Comparison of ENCODE assay signal across 11 cellular contexts in the genomic region with DNA sequence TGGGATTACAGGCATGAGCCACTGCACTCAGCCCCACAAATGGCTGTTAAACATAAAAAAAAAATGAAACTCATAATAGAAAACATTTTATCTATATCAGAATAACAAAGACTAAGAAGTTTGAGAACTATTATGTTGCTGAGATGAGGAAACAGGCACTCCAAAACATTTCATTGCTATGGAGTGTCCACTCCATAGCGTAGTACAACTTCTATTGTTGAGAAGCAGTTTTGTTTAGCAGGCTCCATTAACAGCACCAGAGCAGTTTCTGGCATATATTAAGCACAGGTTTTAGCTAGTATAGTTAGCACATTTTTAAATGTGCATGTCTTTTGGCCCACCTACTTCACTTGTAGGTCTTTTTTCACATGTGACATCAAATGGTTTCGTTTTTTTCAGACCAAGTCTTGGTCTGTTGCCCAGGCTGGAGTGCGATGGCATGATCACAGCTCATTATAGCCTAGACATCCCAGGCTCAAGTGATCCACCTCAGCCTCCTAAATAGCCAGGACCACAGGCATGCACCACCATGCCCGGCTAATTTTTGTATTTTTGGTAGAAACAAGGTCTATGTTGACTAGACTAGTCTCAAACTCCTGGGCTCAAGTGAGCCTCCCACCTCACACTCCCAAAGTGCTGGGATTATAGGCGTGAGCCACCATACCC. TPM values are rescaled to one million over a fixed set of nuclear protein-coding genes. Genes with fewer than 3 reads are reported as not detected.
DNase-seq lines count a peak whose midpoint lies in the region; ATAC-seq and TF ChIP-seq lines count a peak whose summit lies in the region.
"Had no signal": no experiment of that assay in that cellular context is flagged by ENCODE, and none has a peak within 500 bp of the region (broad histone marks: within the 10 kb centered on the region; RNA-seq: fewer than 3 reads in every experiment).

No MANE protein-coding gene starts in this region.

- H3K4me1 ChIP-seq in HCT116 (ENCODE audit: control insufficient read depth in 1 of 2, insufficient read depth in 2 of 2, low read length in 2 of 2), result peaks cover 4 to 9% of the 10 kb centered on the region in 2 experiments; a peak in 3 of 4 replicates
- H3K4me1 ChIP-seq in upper lobe of right lung, result peaks cover 18% of the 10 kb centered on the region
- no peaks in the 10 kb centered on the region for H3K4me1 ChIP-seq in aorta (ENCODE audit: control insufficient read depth in 1 of 2, insufficient read depth in 2 of 2, low read length in 2 of 2)

- H3K27ac Mint-ChIP-seq in activated CD4-positive, alpha-beta T cell treated with anti-CD3 and anti-CD28 coated beads, Interleukin-2, amount 10 ng/mL, durations not matched to agents 7 days and 5 days, result peak overlapping the region; percentile 60
- no peak overlapping the region for H3K27ac Mint-ChIP-seq in activated CD4-positive, alpha-beta T cell treated with anti-CD3 and anti-CD28 coated beads for 36 hours

- 64 to 70% methylated on average over 5 of the region's 5 CpGs for WGBS in aorta, 2 donors

- H3K4me3 ChIP-seq in HCT116 (replicated peaks in 1 of 2; ENCODE audit: low read depth in 1 of 2, low read length in 2 of 2) (no peak overlapping the region), upper lobe of right lung (no peak overlapping the region), aorta (ENCODE audit: low read length in 2 of 2) (no peak overlapping the region)

- no TSS peak for BruUV-seq in HCT116 (replicated peaks; lab: Mats Ljungman, UMichigan)

- ATAC-seq in activated CD4-positive, alpha-beta T cell treated with anti-CD3 and anti-CD28 coated beads for 36 hours, result no peak
- ATAC-seq in HCT116 (no peak), upper lobe of right lung (peak; percentile 41), aorta (ENCODE audit: low FRiP score) (no peak)

- no peaks in the 10 kb centered on the region for H3K9me3 Mint-ChIP-seq in activated CD4-positive, alpha-beta T cell treated with anti-CD3 and anti-CD28 coated beads, Interleukin-2, amount 10 ng/mL, durations not matched to agents 7 days and 5 days
- H3K9me3 Mint-ChIP-seq in activated CD4-positive, alpha-beta T cell treated with anti-CD3 and anti-CD28 coated beads for 36 hours (ENCODE audit: low read depth), result no peaks in the 10 kb centered on the region
- H3K9me3 Mint-ChIP-seq: CD4-positive, CD25-positive, alpha-beta regulatory T cell had no signal

- no peaks in the 10 kb centered on the region for H4K20me1 ChIP-seq in HCT116 (ENCODE audit: insufficient read depth)

- TF ChIP-seq CTCF in HCT116 (IDR thresholded peaks at IDR 0.05 in 2 of 3, conservative IDR thresholded peaks at IDR 0.05 in 1 of 3; ENCODE audit: borderline replicate concordance in 1 of 3, insufficient read depth in 1 of 3, low read depth in 2 of 3, low read length in 2 of 3) (no peak), upper lobe of right lung (IDR thresholded peaks at IDR 0.05) (no peak)

- POLR2A ChIA-PET in activated CD4-positive, alpha-beta T cell treated with anti-CD3 and anti-CD28 coated beads, Interleukin-2, amount 10 ng/mL, durations not matched to agents 7 days and 5 days (lab: Charles Lee), result no interaction called here
- POLR2A ChIA-PET in activated CD4-positive, alpha-beta T cell treated with anti-CD3 and anti-CD28 coated beads for 36 hours (lab: Charles Lee), result no interaction called here
- POLR2A ChIA-PET in HCT116 (lab: Charles Lee), result no interaction called here

- H3K4me3 Mint-ChIP-seq in activated CD4-positive, alpha-beta T cell treated with anti-CD3 and anti-CD28 coated beads, Interleukin-2, amount 10 ng/mL, durations not matched to agents 7 days and 5 days, result no peak overlapping the region
- H3K4me3 Mint-ChIP-seq in activated CD4-positive, alpha-beta T cell treated with anti-CD3 and anti-CD28 coated beads for 36 hours, result no peak overlapping the region
- H3K4me3 Mint-ChIP-seq: CD4-positive, CD25-positive, alpha-beta regulatory T cell had no signal

- no peak for TF ChIP-seq RAD21 in HCT116 (IDR thresholded peaks at IDR 0.05; ENCODE audit: low read depth)

- no peaks in the 10 kb centered on the region for H3K27me3 ChIP-seq in HCT116 (ENCODE audit: insufficient read depth, low read length)
- no peaks in the 10 kb centered on the region for H3K27me3 ChIP-seq in upper lobe of right lung
- no peaks in the 10 kb centered on the region for H3K27me3 ChIP-seq in aorta (ENCODE audit: control insufficient read depth in 1 of 2, insufficient read depth in 2 of 2, low read length in 1 of 2)

- H3K27me3 Mint-ChIP-seq in activated CD4-positive, alpha-beta T cell treated with anti-CD3 and anti-CD28 coated beads, Interleukin-2, amount 10 ng/mL, durations not matched to agents 7 days and 5 days, result no peaks in the 10 kb centered on the region
- no peaks in the 10 kb centered on the region for H3K27me3 Mint-ChIP-seq in activated CD4-positive, alpha-beta T cell treated with anti-CD3 and anti-CD28 coated beads for 36 hours
- H3K27me3 Mint-ChIP-seq: CD4-positive, CD25-positive, alpha-beta regulatory T cell had no signal

- RAD21 ChIA-PET in HCT116 (lab: Charles Lee; ENCODE audit: low non-redundant PET in 1 of 2, low total read pairs in 2 of 2, uncharacterized antibody in 2 of 2, unreplicated experiment in 2 of 2), result no interaction called here

- peaks cover 12 to 38% of the 10 kb centered on the region in 2 experiments; a peak in 3 of 4 replicates for H3K36me3 ChIP-seq in HCT116 (ENCODE audit: control insufficient read depth in 1 of 2, insufficient read depth in 2 of 2, low read length in 2 of 2)
- H3K36me3 ChIP-seq in upper lobe of right lung, result peaks cover 55% of the 10 kb centered on the region
- no peaks in the 10 kb centered on the region for H3K36me3 ChIP-seq in aorta (ENCODE audit: control insufficient read depth in 1 of 2, insufficient read depth in 2 of 2, low read length in 1 of 2)

- peaks cover 31% of the 10 kb centered on the region for H3K4me1 Mint-ChIP-seq in activated CD4-positive, alpha-beta T cell treated with anti-CD3 and anti-CD28 coated beads, Interleukin-2, amount 10 ng/mL, durations not matched to agents 7 days and 5 days
- peaks cover 13% of the 10 kb centered on the region for H3K4me1 Mint-ChIP-seq in activated CD4-positive, alpha-beta T cell treated with anti-CD3 and anti-CD28 coated beads for 36 hours

- CTCF ChIA-PET in activated CD4-positive, alpha-beta T cell treated with anti-CD3 and anti-CD28 coated beads, Interleukin-2, amount 10 ng/mL, durations not matched to agents 7 days and 5 days (lab: Charles Lee), result interaction anchor here (0.8 to 1.0 kb wide), 2 partner anchors 9 to 37 kb away, joined by 3 to 5 read pairs; no protein-coding TSS in a partner anchor
- CTCF ChIA-PET in activated CD4-positive, alpha-beta T cell treated with anti-CD3 and anti-CD28 coated beads for 36 hours (lab: Charles Lee), result interaction anchor here (7.2 kb wide), 1 partner anchor 8 kb away, joined by 50 read pairs; no protein-coding TSS in a partner anchor
- CTCF ChIA-PET in HCT116 (lab: Charles Lee), result interaction anchor here (1.7 kb wide), 1 partner anchor 9 kb away, joined by 7 read pairs; no protein-coding TSS in a partner anchor

- intact Hi-C loops in activated CD4-positive, alpha-beta T cell treated with anti-CD3 and anti-CD28 coated beads for 36 hours (cut with DNase I, micrococcal nuclease), result no loop called here
- intact Hi-C loops in HCT116 (cut with micrococcal nuclease), result loop anchor here (10.0 kb wide), 1 partner anchor 986 kb away; no protein-coding TSS in a partner anchor
- intact Hi-C loops in upper lobe of right lung (cut with DNase I), result no loop called here
- intact Hi-C loops in aorta (cut with DNase I), result no loop called here

- H3K9ac ChIP-seq in HCT116 (ENCODE audit: low read length), result no peak overlapping the region

- no peak overlapping the region for H2AFZ ChIP-seq in HCT116 (ENCODE audit: low read depth, low read length, poor library complexity, severe bottlenecking)

- no peak for DNase-seq in activated CD4-positive, alpha-beta T cell treated with anti-CD3 and anti-CD28 coated beads, Interleukin-2, amount 10 ng/mL, durations not matched to agents 7 days and 5 days
- DNase-seq in activated CD4-positive, alpha-beta T cell treated with anti-CD3 and anti-CD28 coated beads for 36 hours, result no peak
- DNase-seq in HCT116 (ENCODE audit: low read depth, low spot score) (no peak), astrocyte of the hippocampus (ENCODE audit: low read depth, low spot score) (peak; percentile 27), upper lobe of right lung (no peak), aorta (no peak), SHP77 (lab: John Stamatoyannopoulos, UW) (no peak)
- DNase-seq: CD4-positive, CD25-positive, alpha-beta regulatory T cell; DMS79; NCI-H1417 treated with DMSO at 0.1 percent for 48 hours; NCI-H2081 had no signal

- no peaks in the 10 kb centered on the region for H3K9me2 ChIP-seq in HCT116 (ENCODE audit: insufficient read depth)

- peaks cover 61% of the 10 kb centered on the region for H3K36me3 Mint-ChIP-seq in activated CD4-positive, alpha-beta T cell treated with anti-CD3 and anti-CD28 coated beads, Interleukin-2, amount 10 ng/mL, durations not matched to agents 7 days and 5 days (ENCODE audit: low read depth)
- peaks cover 55% of the 10 kb centered on the region for H3K36me3 Mint-ChIP-seq in activated CD4-positive, alpha-beta T cell treated with anti-CD3 and anti-CD28 coated beads for 36 hours (ENCODE audit: low read depth)

- TF ChIP-seq POLR2A in HCT116 (IDR thresholded peaks at IDR 0.05; ENCODE audit: borderline replicate concordance, extremely low read depth, insufficient read depth, insufficient read length), result no peak

- no peak overlapping the region for H3K27ac ChIP-seq in HCT116 (ENCODE audit: low read depth, low read length)
- no peak overlapping the region for H3K27ac ChIP-seq in upper lobe of right lung
- H3K27ac ChIP-seq in aorta (ENCODE audit: low read depth in 1 of 2, low read length in 2 of 2), result no peak overlapping the region

- H3K79me2 ChIP-seq in HCT116 (ENCODE audit: insufficient read depth, low read length), result peaks cover 30% of the 10 kb centered on the region

- H3K4me2 ChIP-seq in HCT116 (ENCODE audit: low read length), result no peak overlapping the region

- H3K9me3 ChIP-seq in HCT116 (ENCODE audit: control insufficient read depth in 1 of 2, insufficient read depth in 1 of 2, low read depth in 1 of 2, low read length in 2 of 2), result no peaks in the 10 kb centered on the region
- H3K9me3 ChIP-seq in upper lobe of right lung, result no peaks in the 10 kb centered on the region
- H3K9me3 ChIP-seq in aorta (ENCODE audit: control insufficient read depth, low read length), result no peaks in the 10 kb centered on the region

RNA-seq across cellular contexts. Expression of gene HMGB2, which starts 5.8 kb away (rescaled TPM):
- 1,000 to 10,000 TPM in 1 of 2 experiments, 100 to 1,000 TPM in 1; 975 to 1,039 TPM for total RNA-seq in activated CD4-positive, alpha-beta T cell treated with anti-CD3 and anti-CD28 coated beads, Interleukin-2, amount 10 ng/mL, durations not matched to agents 7 days and 5 days
- 100 to 1,000 TPM; 608 to 661 TPM for total RNA-seq in activated CD4-positive, alpha-beta T cell treated with anti-CD3 and anti-CD28 coated beads for 36 hours
- total RNA-seq in HCT116 (2021; ENCODE audit: unreplicated experiment) (388 TPM), upper lobe of right lung (43.4 TPM), aorta (10 to 100 TPM; 33.0 to 42.5 TPM)
- polyA plus RNA-seq in HCT116 (2012), result 314 and 411 TPM in 2 replicates
- polyA plus RNA-seq in aorta, result 10 to 100 TPM; 70.5 to 81.7 TPM

RNA-seq across cellular contexts. Expression of gene SAP30, which starts 42.4 kb away (rescaled TPM):
- 10 to 100 TPM; 15.2 to 22.0 TPM for total RNA-seq in activated CD4-positive, alpha-beta T cell treated with anti-CD3 and anti-CD28 coated beads, Interleukin-2, amount 10 ng/mL, durations not matched to agents 7 days and 5 days
- total RNA-seq in activated CD4-positive, alpha-beta T cell treated with anti-CD3 and anti-CD28 coated beads for 36 hours, result 10 to 100 TPM; 22.0 to 29.3 TPM
- total RNA-seq in HCT116 (2021; ENCODE audit: unreplicated experiment) (12.0 TPM), upper lobe of right lung (15.3 TPM), aorta (10 to 100 TPM; 33.4 to 34.7 TPM)
- polyA plus RNA-seq in HCT116 (2012), result 13.5 and 14.3 TPM in 2 replicates
- polyA plus RNA-seq in aorta, result 10 to 100 TPM; 19.4 to 25.7 TPM
